ENCODE assay signal across 8 cellular contexts in the genomic region with DNA sequence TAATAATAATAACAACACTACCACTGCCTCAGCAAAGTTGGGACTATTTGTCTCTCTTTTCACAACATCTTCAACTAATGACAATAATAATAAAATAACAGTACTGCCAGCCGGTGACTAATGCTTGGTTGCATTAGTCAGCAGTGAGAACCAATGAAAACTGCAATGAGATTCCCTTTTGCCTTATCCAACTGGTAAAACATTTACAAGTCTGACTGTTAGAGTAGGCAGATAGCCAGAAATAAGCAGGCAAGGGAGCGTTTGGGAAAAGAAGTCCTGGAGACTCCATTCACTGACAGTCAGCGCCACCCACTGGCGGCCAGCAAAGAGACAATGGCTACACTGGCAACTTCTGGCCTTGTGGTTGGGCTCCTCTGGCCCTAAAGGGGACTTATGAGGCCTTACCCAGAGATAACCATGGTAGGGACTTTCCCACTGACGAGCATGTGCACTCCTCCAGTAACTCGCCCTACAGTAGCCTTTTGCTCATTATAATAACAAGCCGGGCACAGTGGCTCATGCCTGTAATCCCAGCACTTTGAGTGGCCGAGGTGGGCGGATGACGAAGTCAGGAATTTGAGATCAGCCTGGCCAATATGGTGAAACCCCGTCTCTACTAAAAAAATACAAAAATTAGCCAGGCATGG. TPM values are rescaled to one million over a fixed set of nuclear protein-coding genes. Genes with fewer than 3 reads are reported as not detected.
DNase-seq lines count a peak whose midpoint lies in the region; TF ChIP-seq lines count a peak whose summit lies in the region.

No MANE protein-coding gene starts in this region.

- no peaks in the 10 kb centered on the region for H3K9me3 ChIP-seq in OCI-LY3 (ENCODE audit: insufficient read depth, low read length)

- peaks cover 23% of the 10 kb centered on the region for H3K4me1 Mint-ChIP-seq in activated CD4-positive, alpha-beta T cell treated with anti-CD3 and anti-CD28 coated beads, Interleukin-2, amount 10 ng/mL, durations not matched to agents 24 days and 14 days

- peak overlapping the region; percentile 65; the same call in 1 of the 2 replicates for H2AFZ ChIP-seq in OCI-LY3 (ENCODE audit: low read depth, low read length)

- H3K36me3 ChIP-seq in OCI-LY3 (replicated peaks; ENCODE audit: low read depth, low read length) = no peaks in the 10 kb centered on the region

- TF ChIP-seq CTCF in OCI-LY3 (IDR thresholded peaks at IDR 0.05; ENCODE audit: low read depth, low read length) (peak; percentile 94), cardiac fibroblast (IDR thresholded peaks at IDR 0.05; ENCODE audit: low read depth, low read length) (peak; percentile 78)

- peak overlapping the region; percentile 19 for H3K4me3 ChIP-seq in OCI-LY3 (ENCODE audit: low read length)
- H3K4me3 ChIP-seq in cardiac fibroblast (replicated peaks in 1 of 2; ENCODE audit: low read depth in 2 of 2, low read length in 2 of 2) = no peak overlapping the region

- peaks cover 15% of the 10 kb centered on the region for H3K79me2 ChIP-seq in OCI-LY3 (ENCODE audit: low read length)

- no peak overlapping the region for H3K4me3 Mint-ChIP-seq in activated CD4-positive, alpha-beta T cell treated with anti-CD3 and anti-CD28 coated beads, Interleukin-2, amount 10 ng/mL, durations not matched to agents 24 days and 14 days

- H3K4me1 ChIP-seq in OCI-LY3 (ENCODE audit: low read length) = peaks cover 57% of the 10 kb centered on the region

- H4K20me1 ChIP-seq in OCI-LY3 (ENCODE audit: insufficient read depth, low read length) = peaks cover 11% of the 10 kb centered on the region

- no peak overlapping the region for H3K27ac Mint-ChIP-seq in activated CD4-positive, alpha-beta T cell treated with anti-CD3 and anti-CD28 coated beads, Interleukin-2, amount 10 ng/mL, durations not matched to agents 24 days and 14 days

- H3K9me3 Mint-ChIP-seq in activated CD4-positive, alpha-beta T cell treated with anti-CD3 and anti-CD28 coated beads, Interleukin-2, amount 10 ng/mL, durations not matched to agents 24 days and 14 days = no peaks in the 10 kb centered on the region

- peak overlapping the region; percentile 60 for H3K4me2 ChIP-seq in OCI-LY3 (ENCODE audit: low read length)

- intact Hi-C loops in activated CD4-positive, alpha-beta T cell treated with anti-CD3 and anti-CD28 coated beads, Interleukin-2, amount 10 ng/mL, durations not matched to agents 24 days and 14 days (cut with micrococcal nuclease) = loop anchor here (5.0 to 10.0 kb wide), 3 partner anchors 243 to 928 kb away; a partner anchor contains a TSS

- H3K27me3 ChIP-seq in OCI-LY3 (ENCODE audit: low read depth, low read length) = no peaks in the 10 kb centered on the region

- peak; percentile 70 for DNase-seq in activated CD4-positive, alpha-beta T cell treated with anti-CD3 and anti-CD28 coated beads, Interleukin-2, amount 10 ng/mL, durations not matched to agents 24 days and 14 days
- no peak for DNase-seq in activated CD4-positive, alpha-beta T cell treated with anti-CD3 and anti-CD28 coated beads for 1 hour
- DNase-seq in HUDEP-2 (lab: John Stamatoyannopoulos, UW; ENCODE audit: unreplicated experiment in 76 of 76) = peak in 67 of 76 experiments; percentile 8 to 73 (median 39)
- peak; percentile 99 to 100 for DNase-seq in cardiac fibroblast (ENCODE audit: low read depth in 2 of 2)
- DNase-seq in kidney glomerular epithelial cell (lab: John Stamatoyannopoulos, UW) = peak; percentile 100
- peak in 26 of 49 donors; percentile 7 to 52 (median 37) for DNase-seq in substantia nigra (lab: John Stamatoyannopoulos, UW)
- DNase-seq in stimulated activated naive CD4-positive, alpha-beta T cell (lab: John Stamatoyannopoulos, UW) = no peak

- no peaks in the 10 kb centered on the region for H3K36me3 Mint-ChIP-seq in activated CD4-positive, alpha-beta T cell treated with anti-CD3 and anti-CD28 coated beads, Interleukin-2, amount 10 ng/mL, durations not matched to agents 24 days and 14 days (ENCODE audit: low read depth)

- H3K27ac ChIP-seq in OCI-LY3 (ENCODE audit: low read length) = no peak overlapping the region
- H3K27ac ChIP-seq in substantia nigra (ENCODE audit: low read depth, low read length, poor library complexity, severe bottlenecking) = no peak overlapping the region

- peaks cover 21% of the 10 kb centered on the region for H3K27me3 Mint-ChIP-seq in activated CD4-positive, alpha-beta T cell treated with anti-CD3 and anti-CD28 coated beads, Interleukin-2, amount 10 ng/mL, durations not matched to agents 24 days and 14 days

- peak overlapping the region; percentile 13; the same call in 1 of the 2 replicates for H3K9ac ChIP-seq in OCI-LY3 (ENCODE audit: low read length)

RNA-seq across cellular contexts. Expression of a gene that starts 3.4 kb away (rescaled TPM):
- 101 and 109 TPM in 2 replicates for total RNA-seq in activated CD4-positive, alpha-beta T cell treated with anti-CD3 and anti-CD28 coated beads, Interleukin-2, amount 10 ng/mL, durations not matched to agents 24 days and 14 days

RNA-seq across cellular contexts. Expression of a gene that starts 21.2 kb away (rescaled TPM):
- not detected in 2 replicates for total RNA-seq in activated CD4-positive, alpha-beta T cell treated with anti-CD3 and anti-CD28 coated beads, Interleukin-2, amount 10 ng/mL, durations not matched to agents 24 days and 14 days

Comparison
In these comparisons a context has a peak if more than half of its experiments do, and no peak if none do; other contexts are left out.
1. DNase-seq: peak in activated CD4-positive, alpha-beta T cell treated with anti-CD3 and anti-CD28 coated beads, Interleukin-2, amount 10 ng/mL, durations not matched to agents 24 days and 14 days (single experiment), HUDEP-2 (67 of 76), cardiac fibroblast (2 of 2), kidney glomerular epithelial cell (single experiment) and substantia nigra (26 of 49); none in activated CD4-positive, alpha-beta T cell treated with anti-CD3 and anti-CD28 coated beads for 1 hour (single experiment) and stimulated activated naive CD4-positive, alpha-beta T cell (0 of 6).